Comparison of ENCODE assay signal across 23 cellular contexts in the genomic region with DNA sequence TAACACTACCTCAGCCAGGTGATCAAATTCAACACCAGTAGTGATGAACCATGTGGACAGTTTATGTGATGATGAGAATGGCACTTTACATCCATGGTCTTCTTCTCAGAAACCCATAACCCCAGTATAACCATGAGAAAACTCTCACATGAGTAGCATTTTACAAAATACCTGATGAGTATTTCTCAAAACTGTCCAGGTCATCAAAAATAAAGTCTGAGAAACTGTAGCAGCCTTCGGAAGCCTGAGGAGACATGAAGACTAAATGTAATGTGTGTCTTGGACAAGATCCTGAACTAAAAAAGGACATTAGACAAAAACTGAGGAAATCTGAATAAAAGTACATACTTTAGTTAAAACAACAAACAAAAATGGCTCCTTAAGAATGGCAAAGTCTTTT.
DNase-seq lines count a peak whose midpoint lies in the region; ATAC-seq, FAIRE-seq and TF ChIP-seq lines count a peak whose summit lies in the region.
"Had no signal": no experiment of that assay in that cellular context is flagged by ENCODE, and none has a peak within 500 bp of the region (broad histone marks: within the 10 kb centered on the region; RNA-seq: fewer than 3 reads in every experiment).

No MANE protein-coding gene starts in this region.

- intact Hi-C loops in HepG2 (cut with micrococcal nuclease; ENCODE audit: unreplicated experiment), result no loop called here
- intact Hi-C loops in right lobe of liver (cut with DNase I), result no loop called here

- no peak for ATAC-seq in HepG2
- no peak for ATAC-seq in right lobe of liver
- ATAC-seq: GM12878 had no signal

- TF ChIP-seq EP300 in HepG2 (IDR thresholded peaks at IDR 0.05; ENCODE audit: low read depth in 2 of 2, low read length in 2 of 2), result no peak
- TF ChIP-seq EP300 in HepG2 (CRISPR knock-in tag; IDR thresholded peaks at IDR 0.05; ENCODE audit: borderline replicate concordance), result no peak

- in situ Hi-C loops in HepG2 (cut with HindIII; ENCODE audit: extremely low pct_ligation_motif_present, low pct_unique_long_range_greater_than_20kb), result no loop called here

- no peak overlapping the region for H3K27ac ChIP-seq in HepG2 (ENCODE audit: extremely low read length, insufficient read depth, low read length)
- H3K27ac ChIP-seq in right lobe of liver, result no peak overlapping the region
- H3K27ac ChIP-seq in astrocyte (ENCODE audit: low read depth, low read length), result peak overlapping the region; percentile 40
- H3K27ac ChIP-seq: 22Rv1, BLaER1 had no signal

- H3K36me3 ChIP-seq in HepG2 (replicated peaks in 1 of 2; ENCODE audit: control insufficient read depth in 1 of 2, insufficient read depth in 2 of 2, low read length in 2 of 2), result no peaks in the 10 kb centered on the region
- no peaks in the 10 kb centered on the region for H3K36me3 ChIP-seq in right lobe of liver
- no peaks in the 10 kb centered on the region for H3K36me3 ChIP-seq in astrocyte (ENCODE audit: insufficient read depth, low read length)
- H3K36me3 ChIP-seq: BE2C, BLaER1 had no signal

- FAIRE-seq in HepG2 (lab: Jason Lieb, UNC), result no peak
- no peak for FAIRE-seq in astrocyte (lab: Jason Lieb, UNC)
- FAIRE-seq: GM12878, GM12892, GM18507 had no signal

- no TSS peak for BruUV-seq in HepG2 (replicated peaks; lab: Mats Ljungman, UMichigan)

- H3K9ac ChIP-seq in HepG2 (ENCODE audit: insufficient read depth, low read depth, low read length) (no peak overlapping the region), astrocyte (ENCODE audit: low read length) (no peak overlapping the region)
- H3K9ac ChIP-seq: BLaER1 had no signal

- H3K4me1 Mint-ChIP-seq in astrocyte (ENCODE audit: low read depth, unreplicated experiment), result peaks cover 37% of the 10 kb centered on the region
- H3K4me1 Mint-ChIP-seq: CD14-positive monocyte; CD4-positive, alpha-beta memory T cell; CD4-positive, CD25-positive, alpha-beta regulatory T cell; CD8-positive, alpha-beta memory T cell had no signal

- CTCF ChIA-PET in HepG2 (lab: Yijun Ruan, JAX; ENCODE audit: low intra/inter-chr PET ratio, low total read pairs), result no interaction called here

- TF ChIP-seq CTCF in HepG2 (CRISPR knock-in tag; IDR thresholded peaks at IDR 0.05) (no peak), right lobe of liver (IDR thresholded peaks at IDR 0.05) (no peak), astrocyte (IDR thresholded peaks at IDR 0.05; ENCODE audit: insufficient read depth, low read depth, low read length) (no peak)

- H3K4me2 ChIP-seq in HepG2 (ENCODE audit: low read depth, low read length) (no peak overlapping the region), astrocyte (ENCODE audit: low read length) (no peak overlapping the region)
- H3K4me2 ChIP-seq: BLaER1 had no signal

- H4K20me1 ChIP-seq in HepG2 (ENCODE audit: insufficient read depth, low read length), result no peaks in the 10 kb centered on the region
- no peaks in the 10 kb centered on the region for H4K20me1 ChIP-seq in astrocyte (ENCODE audit: insufficient read depth, low read length)
- H4K20me1 ChIP-seq: BLaER1 had no signal

- 50% methylated on average over 1 of the region's 1 CpG for WGBS in HepG2 (ENCODE audit: low lambda C conversion rate)
- 53% methylated on average over 1 of the region's 1 CpG for WGBS in right lobe of liver (ENCODE audit: insufficient coverage, low coverage, low lambda C conversion rate, missing lambda C conversion rate)

- no peak overlapping the region for H2AFZ ChIP-seq in HepG2 (ENCODE audit: low read length)
- H2AFZ ChIP-seq in astrocyte (ENCODE audit: low read depth, low read length), result no peak overlapping the region

- TF ChIP-seq POLR2A in HepG2 (IDR thresholded peaks at IDR 0.05; ENCODE audit: insufficient read depth in 1 of 2, low read depth in 2 of 2, low read length in 2 of 2) (no peak), right lobe of liver (IDR thresholded peaks at IDR 0.05) (no peak)

- H3K9me3 ChIP-seq in HepG2 (ENCODE audit: low read length), result no peaks in the 10 kb centered on the region
- H3K9me3 ChIP-seq in right lobe of liver, result no peaks in the 10 kb centered on the region
- no peaks in the 10 kb centered on the region for H3K9me3 ChIP-seq in astrocyte (ENCODE audit: insufficient read depth, low read depth, low read length)
- H3K9me3 ChIP-seq: BE2C, BLaER1 had no signal

- POLR2A ChIA-PET in HepG2 (lab: Yijun Ruan, JAX), result no interaction called here

- H3K27me3 Mint-ChIP-seq in astrocyte (ENCODE audit: low read depth, unreplicated experiment), result no peaks in the 10 kb centered on the region
- H3K27me3 Mint-ChIP-seq: CD4-positive, alpha-beta memory T cell; CD4-positive, CD25-positive, alpha-beta regulatory T cell; CD8-positive, alpha-beta memory T cell had no signal

- no peaks in the 10 kb centered on the region for H3K9me3 Mint-ChIP-seq in astrocyte (ENCODE audit: unreplicated experiment)

- H3K4me1 ChIP-seq in HepG2 (ENCODE audit: insufficient read depth, low read length) (no peaks in the 10 kb centered on the region), right lobe of liver (no peaks in the 10 kb centered on the region), astrocyte (ENCODE audit: insufficient read depth, low read length) (peaks cover 7% of the 10 kb centered on the region)
- H3K4me1 ChIP-seq: BE2C had no signal

- H3K4me3 ChIP-seq in HepG2 (replicated peaks in 1 of 3; ENCODE audit: insufficient read depth in 1 of 3, low read depth in 2 of 3, low read length in 3 of 3) (no peak overlapping the region), right lobe of liver (no peak overlapping the region), astrocyte (ENCODE audit: insufficient read depth, low read depth, low read length) (no peak overlapping the region)
- H3K4me3 ChIP-seq: BLaER1, GM12878 had no signal

- DNase-seq in HepG2 (ENCODE audit: low spot score), result no peak
- DNase-seq in right lobe of liver, result no peak
- no peak for DNase-seq in astrocyte (ENCODE audit: low read depth)
- no peak for DNase-seq in LoVo (ENCODE audit: low spot score)
- no peak for DNase-seq in activated CD8-positive, alpha-beta memory T cell treated with anti-CD3 and anti-CD28 coated beads, Interleukin-2, amount 50 U/mL, for 4 hours
- DNase-seq: BE2C; C1 segment of cervical spinal cord; CD4-positive, alpha-beta memory T cell; CD4-positive, CD25-positive, alpha-beta regulatory T cell; CD8-positive, alpha-beta memory T cell; COR-L47; DMS 273 treated with DMSO at 0.1 percent for 48 hours; DMS153; DMS53; DMS79; DND-41; GDM1 had no signal

- H3K27me3 ChIP-seq in HepG2 (ENCODE audit: control insufficient read depth in 1 of 2, insufficient read depth in 2 of 2, low read length in 2 of 2) (no peaks in the 10 kb centered on the region), right lobe of liver (no peaks in the 10 kb centered on the region), astrocyte (ENCODE audit: insufficient read depth, low read length) (no peaks in the 10 kb centered on the region)
- H3K27me3 ChIP-seq: BE2C, BLaER1 had no signal

- H3K36me3 Mint-ChIP-seq in astrocyte (ENCODE audit: low read depth, unreplicated experiment), result no peaks in the 10 kb centered on the region
- H3K36me3 Mint-ChIP-seq: CD14-positive monocyte; CD4-positive, alpha-beta memory T cell; CD4-positive, CD25-positive, alpha-beta regulatory T cell; CD8-positive, alpha-beta memory T cell had no signal

- peak overlapping the region; percentile 92 for H3K27ac Mint-ChIP-seq in astrocyte (ENCODE audit: unreplicated experiment)
- H3K27ac Mint-ChIP-seq: CD14-positive monocyte; CD4-positive, alpha-beta memory T cell; CD4-positive, CD25-positive, alpha-beta regulatory T cell; CD8-positive, alpha-beta memory T cell had no signal

- TF ChIP-seq RAD21 in HepG2 (CRISPR knock-in tag; IDR thresholded peaks at IDR 0.05), result no peak

- no peak overlapping the region for H3K4me3 Mint-ChIP-seq in astrocyte (ENCODE audit: unreplicated experiment)
- H3K4me3 Mint-ChIP-seq: CD14-positive monocyte; CD4-positive, alpha-beta memory T cell; CD4-positive, CD25-positive, alpha-beta regulatory T cell; CD8-positive, alpha-beta memory T cell had no signal

- no peaks in the 10 kb centered on the region for H3K79me2 ChIP-seq in HepG2 (ENCODE audit: insufficient read depth, low read length)
- H3K79me2 ChIP-seq in astrocyte (ENCODE audit: insufficient read depth, low read length), result no peaks in the 10 kb centered on the region

TF ChIP-seq in HepG2, 621 proteins besides CTCF, POLR2A, EP300 and RAD21:
- no peak for TF ChIP-seq TCF7L2 (IDR thresholded peaks at IDR 0.05; ENCODE audit: low read depth, low read length)
- TF ChIP-seq SMC3 (IDR thresholded peaks at IDR 0.05; ENCODE audit: low read length), result no peak
- TF ChIP-seq MAFK (conservative IDR thresholded peaks at IDR 0.05 in 1 of 2, IDR thresholded peaks at IDR 0.05 in 1 of 2; ENCODE audit: low read length in 2 of 2), result peak; percentile 67 to 74
- TF ChIP-seq MAFF (IDR thresholded peaks at IDR 0.05; ENCODE audit: low read depth, low read length), result peak; percentile 71; the same call in 1 of the 2 replicates
- TF ChIP-seq, protein P1, sequence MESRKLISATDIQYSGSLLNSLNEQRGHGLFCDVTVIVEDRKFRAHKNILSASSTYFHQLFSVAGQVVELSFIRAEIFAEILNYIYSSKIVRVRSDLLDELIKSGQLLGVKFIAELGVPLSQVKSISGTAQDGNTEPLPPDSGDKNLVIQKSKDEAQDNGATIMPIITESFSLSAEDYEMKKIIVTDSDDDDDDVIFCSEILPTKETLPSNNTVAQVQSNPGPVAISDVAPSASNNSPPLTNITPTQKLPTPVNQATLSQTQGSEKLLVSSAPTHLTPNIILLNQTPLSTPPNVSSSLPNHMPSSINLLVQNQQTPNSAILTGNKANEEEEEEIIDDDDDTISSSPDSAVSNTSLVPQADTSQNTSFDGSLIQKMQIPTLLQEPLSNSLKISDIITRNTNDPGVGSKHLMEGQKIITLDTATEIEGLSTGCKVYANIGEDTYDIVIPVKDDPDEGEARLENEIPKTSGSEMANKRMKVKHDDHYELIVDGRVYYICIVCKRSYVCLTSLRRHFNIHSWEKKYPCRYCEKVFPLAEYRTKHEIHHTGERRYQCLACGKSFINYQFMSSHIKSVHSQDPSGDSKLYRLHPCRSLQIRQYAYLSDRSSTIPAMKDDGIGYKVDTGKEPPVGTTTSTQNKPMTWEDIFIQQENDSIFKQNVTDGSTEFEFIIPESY (CRISPR knock-in tag; IDR thresholded peaks at IDR 0.05), result no peak
- no peak for TF ChIP-seq PTBP1 (IDR thresholded peaks at IDR 0.05; ENCODE audit: low read depth, low read length, poor library complexity, severe bottlenecking)
- no peak for TF ChIP-seq SRY (CRISPR knock-in tag; IDR thresholded peaks at IDR 0.05)
- TF ChIP-seq MEIS1 (CRISPR knock-in tag; IDR thresholded peaks at IDR 0.05; ENCODE audit: borderline replicate concordance), result no peak
- no peak for TF ChIP-seq NR3C1 (CRISPR knock-in tag; IDR thresholded peaks at IDR 0.05)
- TF ChIP-seq ATAD3A (CRISPR knock-in tag; IDR thresholded peaks at IDR 0.05), result no peak
- no peak for TF ChIP-seq THAP11 (CRISPR knock-in tag; IDR thresholded peaks at IDR 0.05)
